Comparison of ENCODE assay signal across 1 cellular context in the genomic region with DNA sequence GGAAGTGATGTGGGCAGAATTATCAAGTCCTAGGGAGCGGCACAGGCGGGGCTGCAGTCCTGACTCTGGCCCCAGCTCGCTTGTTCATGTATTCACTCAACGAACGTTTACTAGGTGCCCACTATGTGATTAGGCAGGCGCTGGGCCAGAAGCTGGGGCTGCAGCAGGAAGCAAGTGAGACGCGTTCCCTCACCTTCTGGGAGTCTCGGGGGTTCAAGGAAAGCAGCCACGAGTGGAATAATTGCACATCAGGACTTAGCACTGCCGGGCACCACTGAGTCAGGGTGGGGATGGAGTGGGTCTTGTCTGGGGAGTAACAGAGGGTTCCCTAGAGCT.
TF ChIP-seq lines count a peak whose summit lies in the region.

No MANE protein-coding gene starts in this region.

TF ChIP-seq in A549, 52 proteins besides CTCF, POLR2A, EP300 and RAD21:
- TF ChIP-seq, protein P1, sequence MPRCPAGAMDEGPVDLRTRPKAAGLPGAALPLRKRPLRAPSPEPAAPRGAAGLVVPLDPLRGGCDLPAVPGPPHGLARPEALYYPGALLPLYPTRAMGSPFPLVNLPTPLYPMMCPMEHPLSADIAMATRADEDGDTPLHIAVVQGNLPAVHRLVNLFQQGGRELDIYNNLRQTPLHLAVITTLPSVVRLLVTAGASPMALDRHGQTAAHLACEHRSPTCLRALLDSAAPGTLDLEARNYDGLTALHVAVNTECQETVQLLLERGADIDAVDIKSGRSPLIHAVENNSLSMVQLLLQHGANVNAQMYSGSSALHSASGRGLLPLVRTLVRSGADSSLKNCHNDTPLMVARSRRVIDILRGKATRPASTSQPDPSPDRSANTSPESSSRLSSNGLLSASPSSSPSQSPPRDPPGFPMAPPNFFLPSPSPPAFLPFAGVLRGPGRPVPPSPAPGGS (IDR thresholded peaks at IDR 0.05), result no peak
- TF ChIP-seq, protein P2, sequence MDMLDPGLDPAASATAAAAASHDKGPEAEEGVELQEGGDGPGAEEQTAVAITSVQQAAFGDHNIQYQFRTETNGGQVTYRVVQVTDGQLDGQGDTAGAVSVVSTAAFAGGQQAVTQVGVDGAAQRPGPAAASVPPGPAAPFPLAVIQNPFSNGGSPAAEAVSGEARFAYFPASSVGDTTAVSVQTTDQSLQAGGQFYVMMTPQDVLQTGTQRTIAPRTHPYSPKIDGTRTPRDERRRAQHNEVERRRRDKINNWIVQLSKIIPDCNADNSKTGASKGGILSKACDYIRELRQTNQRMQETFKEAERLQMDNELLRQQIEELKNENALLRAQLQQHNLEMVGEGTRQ (IDR thresholded peaks at IDR 0.05), result no peak
- TF ChIP-seq HOXA7 (CRISPR knock-in tag; IDR thresholded peaks at IDR 0.05) (no peak), ZC3H11A (IDR thresholded peaks at IDR 0.05) (no peak), MYC (IDR thresholded peaks at IDR 0.05; ENCODE audit: borderline replicate concordance, low read length) (no peak), SREBF2 (IDR thresholded peaks at IDR 0.05) (no peak), RFX5 (IDR thresholded peaks at IDR 0.05) (no peak)
